In genomic region chr17:60328679-60329078, GRCh38 we compare ENCODE assay signal across 14 cellular contexts.
"Had no signal": no experiment of that assay in that cellular context is flagged by ENCODE, and none has a peak within 500 bp of the region (broad histone marks: within the 10 kb centered on the region; RNA-seq: fewer than 3 reads in every experiment).

No MANE protein-coding gene starts in this region.

- H3K4me3 ChIP-seq: ascending aorta, esophagus squamous epithelium, ovary, skin epidermis, upper lobe of left lung had no signal

- ATAC-seq: stimulated activated memory B cell treated with anti-CD40 and anti-IgM and Interleukin-4, amounts not matched to agents 10 μg/mL and 1 μg/mL and 100 μg/mL, for 72 hours had no signal

- DNase-seq: activated CD4-positive, alpha-beta T cell treated with anti-CD3 and anti-CD28 coated beads for 48 hours; activated naive CD4-positive, alpha-beta T cell; esophagus squamous epithelium; foreskin fibroblast; ovary; retina; T-helper 1 cell; upper lobe of left lung had no signal

- H3K27ac ChIP-seq: ascending aorta, esophagus squamous epithelium, ovary, skin epidermis, upper lobe of left lung, VCaP had no signal

- H3K9me3 ChIP-seq: ascending aorta, esophagus squamous epithelium, ovary, upper lobe of left lung had no signal

- H3K36me3 ChIP-seq: ascending aorta, ovary had no signal

- H3K27me3 ChIP-seq: ascending aorta, esophagus squamous epithelium, ovary, upper lobe of left lung had no signal

- H3K4me1 ChIP-seq: ascending aorta, esophagus squamous epithelium had no signal

- FAIRE-seq: bronchial epithelial cell, endometrium had no signal
